In genomic region chrX:2484721-2485459, GRCh38 we compare ENCODE assay signal across 10 cellular contexts. TPM values are rescaled to one million over a fixed set of nuclear protein-coding genes. Genes with fewer than 3 reads are reported as not detected.
DNase-seq lines count a peak whose midpoint lies in the region; ATAC-seq and TF ChIP-seq lines count a peak whose summit lies in the region.
"Had no signal": no experiment of that assay in that cellular context is flagged by ENCODE, and none has a peak within 500 bp of the region (broad histone marks: within the 10 kb centered on the region; RNA-seq: fewer than 3 reads in every experiment).

No MANE protein-coding gene starts in this region.

- H3K4me3 Mint-ChIP-seq in brain, result peak overlapping the region in 3 of 5 experiments; percentile 67 to 69 (median 68)

- no peaks in the 10 kb centered on the region for H3K27me3 Mint-ChIP-seq in brain

- 45 to 65% (median 57%) methylated on average over 25 of the region's 25 CpGs for WGBS in heart left ventricle, 4 donors

- intact Hi-C loops in heart left ventricle (cut with DNase I), result no loop called here
- intact Hi-C loops in posterior cingulate gyrus (cut with DNase I), result no loop called here

- H3K36me3 ChIP-seq in heart left ventricle, result peaks cover 6 to 41% (median 36%) of the 10 kb centered on the region in 9 donors

- peaks cover 0 to 16% (median 4%) of the 10 kb centered on the region in 5 experiments for H3K9me3 Mint-ChIP-seq in brain

- H3K4me1 ChIP-seq in heart left ventricle, result peaks cover 0 to 28% (median 11%) of the 10 kb centered on the region in 12 donors

- TF ChIP-seq POLR2A in heart left ventricle (IDR thresholded peaks at IDR 0.05), result no peak

- TF ChIP-seq CTCF in AG09309 (IDR thresholded peaks at IDR 0.05; ENCODE audit: control insufficient read depth, insufficient read depth, low read depth, low read length, missing control alignments) (no peak), brain (conservative IDR thresholded peaks at IDR 0.05) (no peak), heart left ventricle (IDR thresholded peaks at IDR 0.05) (no peak)

- no peak for DNase-seq in AG09309 (ENCODE audit: low read depth)
- no peak for DNase-seq in heart left ventricle
- DNase-seq in posterior cingulate gyrus, result peak in 9 of 10 donors; percentile 29 to 92 (median 49)
- no peak for DNase-seq in stimulated activated naive CD8-positive, alpha-beta T cell treated with anti-CD3 and anti-CD28 coated beads, Interleukin-15, Interleukin-2, amounts not matched to agents 100 U/mL and 50 U/mL, for 24 hours
- DNase-seq in NCI-H2196 (lab: John Stamatoyannopoulos, UW; ENCODE audit: unreplicated experiment), result no peak
- DNase-seq in stimulated activated CD4-positive, alpha-beta T cell treated with anti-CD3 and anti-CD28 coated beads, Interleukin-15, amount 100 ng/mL, for 24 hours, result no peak
- DNase-seq in H4 (ENCODE audit: low spot score), result no peak
- DNase-seq: MG63 had no signal

- no peaks in the 10 kb centered on the region for H3K27me3 ChIP-seq in heart left ventricle
- H3K27me3 ChIP-seq: BLaER1 treated with 17β-estradiol and CSF1 and Interleukin-3, amounts not matched to agents 10 nM and 100 nM; MG63 had no signal

- peaks cover 36% of the 10 kb centered on the region for H3K4me1 Mint-ChIP-seq in brain

- H3K27ac ChIP-seq in heart left ventricle, result peak overlapping the region; percentile 35 to 78 (median 70)

- peak overlapping the region; percentile 83 to 96 (median 92) for H3K27ac Mint-ChIP-seq in brain

- peak overlapping the region; percentile 22 for H3K4me3 ChIP-seq in AG09309 (ENCODE audit: control insufficient read depth, low read depth, low read length)
- peak overlapping the region in 10 of 12 donors; percentile 16 to 46 (median 32) for H3K4me3 ChIP-seq in heart left ventricle
- H3K4me3 ChIP-seq: BLaER1 treated with 17β-estradiol and CSF1 and Interleukin-3, amounts not matched to agents 10 nM and 100 nM; MG63 had no signal

- H3K36me3 Mint-ChIP-seq in brain, result peaks cover 54% of the 10 kb centered on the region

- peaks cover 0 to 2% (median 0%) of the 10 kb centered on the region in 12 donors for H3K9me3 ChIP-seq in heart left ventricle
- H3K9me3 ChIP-seq: MG63 had no signal

- peak; percentile 33 to 60 (median 49) for ATAC-seq in heart left ventricle
- no peak for ATAC-seq in stimulated activated naive CD8-positive, alpha-beta T cell treated with anti-CD3 and anti-CD28 coated beads, Interleukin-15, Interleukin-2, amounts not matched to agents 100 U/mL and 50 U/mL, for 24 hours

RNA-seq across cellular contexts. Expression of gene DHRSX, which starts 15.9 kb away (rescaled TPM):
- 18.1 TPM for polyA plus RNA-seq in brain (ENCODE audit: insufficient read depth, low read depth, low replicate concordance)
- total RNA-seq in heart left ventricle, result 10 to 100 TPM; 17.9 to 36.1 (median 25.4) TPM
- 10 to 100 TPM; 14.6 to 17.4 TPM for polyA plus RNA-seq in heart left ventricle
- 28.2 and 37.1 TPM in 2 replicates for total RNA-seq in H4 (2014; rRNA removed; shearing (Covaris generic))

RNA-seq across cellular contexts. Expression of gene ZBED1, which starts 15.9 kb away (rescaled TPM):
- polyA plus RNA-seq in brain (ENCODE audit: insufficient read depth, low read depth, low replicate concordance) (21.2 TPM), heart left ventricle (10 to 100 TPM; 25.9 to 51.1 TPM)
- 10 to 100 TPM; 41.8 to 87.1 (median 60.7) TPM for total RNA-seq in heart left ventricle
- total RNA-seq in H4 (2014; rRNA removed; shearing (Covaris generic)), result 27.3 and 37.8 TPM in 2 replicates

Comparison
In these comparisons a context has a peak if more than half of its experiments do, and no peak if none do; other contexts are left out.
1. DNase-seq: peak in posterior cingulate gyrus (9 of 10); none in AG09309 (single experiment), heart left ventricle (0 of 5), stimulated activated naive CD8-positive, alpha-beta T cell treated with anti-CD3 and anti-CD28 coated beads, Interleukin-15, Interleukin-2, amounts not matched to agents 100 U/mL and 50 U/mL, for 24 hours (single experiment), NCI-H2196 (single experiment), stimulated activated CD4-positive, alpha-beta T cell treated with anti-CD3 and anti-CD28 coated beads, Interleukin-15, amount 100 ng/mL, for 24 hours (single experiment) and H4 (single experiment).